ENCODE assay signal across 9 cellular contexts in genomic region chr1:7539772-7540175, GRCh38.
DNase-seq lines count a peak whose midpoint lies in the region; ATAC-seq and TF ChIP-seq lines count a peak whose summit lies in the region.
"Had no signal": no experiment of that assay in that cellular context is flagged by ENCODE, and none has a peak within 500 bp of the region (broad histone marks: within the 10 kb centered on the region; RNA-seq: fewer than 3 reads in every experiment).

No MANE protein-coding gene starts in this region.

- H3K9me3 ChIP-seq in NT2/D1 (ENCODE audit: insufficient read depth, low read length): no peaks in the 10 kb centered on the region
- H3K9me3 ChIP-seq in ovary: no peaks in the 10 kb centered on the region

- H3K36me3 Mint-ChIP-seq in activated naive CD8-positive, alpha-beta T cell treated with anti-CD3 and anti-CD28 coated beads, Interleukin-2, amount 50 U/mL, for 24 hours (ENCODE audit: low read depth): no peaks in the 10 kb centered on the region
- H3K36me3 Mint-ChIP-seq in activated naive CD8-positive, alpha-beta T cell treated with anti-CD3 and anti-CD28 coated beads for 36 hours: no peaks in the 10 kb centered on the region
- H3K36me3 Mint-ChIP-seq: activated naive CD8-positive, alpha-beta T cell had no signal

- TF ChIP-seq CTCF in retinal pigment epithelial cell (conservative IDR thresholded peaks at IDR 0.05; ENCODE audit: low read depth, low read length) (peak; percentile 75), ovary (IDR thresholded peaks at IDR 0.05) (no peak)

- H3K27me3 Mint-ChIP-seq in activated naive CD8-positive, alpha-beta T cell treated with anti-CD3 and anti-CD28 coated beads, Interleukin-2, amount 50 U/mL, for 24 hours: peaks cover 14% of the 10 kb centered on the region
- H3K27me3 Mint-ChIP-seq in activated naive CD8-positive, alpha-beta T cell treated with anti-CD3 and anti-CD28 coated beads for 36 hours: peaks cover 5% of the 10 kb centered on the region

- WGBS in ovary, 3 donors: 81 to 82% (median 81%) methylated on average over 7 of the region's 7 CpGs

- H3K27me3 ChIP-seq in NT2/D1 (ENCODE audit: insufficient read depth, insufficient read length) (peaks cover 3% of the 10 kb centered on the region), ovary (no peaks in the 10 kb centered on the region)

- TF ChIP-seq POLR2A in erythroblast (IDR thresholded peaks at IDR 0.05; ENCODE audit: low read length): no peak
- no peak for TF ChIP-seq POLR2A in ovary (IDR thresholded peaks at IDR 0.05)

- intact Hi-C loops in ovary (cut with DNase I): no loop called here

- H3K4me1 Mint-ChIP-seq in activated naive CD8-positive, alpha-beta T cell treated with anti-CD3 and anti-CD28 coated beads, Interleukin-2, amount 50 U/mL, for 24 hours: peaks cover 5% of the 10 kb centered on the region
- H3K4me1 Mint-ChIP-seq in activated naive CD8-positive, alpha-beta T cell treated with anti-CD3 and anti-CD28 coated beads for 36 hours: no peaks in the 10 kb centered on the region

- H3K4me1 ChIP-seq in NT2/D1 (ENCODE audit: insufficient read depth, insufficient read length): peaks cover 20% of the 10 kb centered on the region
- H3K4me1 ChIP-seq in ovary (ENCODE audit: insufficient read depth): no peaks in the 10 kb centered on the region

- H3K36me3 ChIP-seq in NT2/D1 (ENCODE audit: insufficient read depth, insufficient read length, low read length): no peaks in the 10 kb centered on the region
- H3K36me3 ChIP-seq in ovary: no peaks in the 10 kb centered on the region

- no peak overlapping the region for H3K27ac Mint-ChIP-seq in activated naive CD8-positive, alpha-beta T cell treated with anti-CD3 and anti-CD28 coated beads, Interleukin-2, amount 50 U/mL, for 24 hours
- no peak overlapping the region for H3K27ac Mint-ChIP-seq in activated naive CD8-positive, alpha-beta T cell treated with anti-CD3 and anti-CD28 coated beads for 36 hours
- H3K27ac Mint-ChIP-seq: activated naive CD8-positive, alpha-beta T cell had no signal

- no peak overlapping the region for H3K4me3 Mint-ChIP-seq in activated naive CD8-positive, alpha-beta T cell treated with anti-CD3 and anti-CD28 coated beads, Interleukin-2, amount 50 U/mL, for 24 hours
- no peak overlapping the region for H3K4me3 Mint-ChIP-seq in activated naive CD8-positive, alpha-beta T cell treated with anti-CD3 and anti-CD28 coated beads for 36 hours
- H3K4me3 Mint-ChIP-seq: activated naive CD8-positive, alpha-beta T cell had no signal

- DNase-seq in activated naive CD8-positive, alpha-beta T cell treated with anti-CD3 and anti-CD28 coated beads, Interleukin-2, amount 50 U/mL, for 24 hours: peak; percentile 37
- DNase-seq in activated naive CD8-positive, alpha-beta T cell treated with anti-CD3 and anti-CD28 coated beads for 36 hours: no peak
- peak; percentile 54 for DNase-seq in NT2/D1 (ENCODE audit: low read depth, low spot score)
- peak; percentile 13 to 48 for DNase-seq in erythroblast (lab: John Stamatoyannopoulos, UW)
- DNase-seq in retinal pigment epithelial cell (ENCODE audit: low read depth): peak; percentile 66
- no peak for DNase-seq in ovary
- no peak for DNase-seq in effector CD4-positive, alpha-beta T cell

- H3K27ac ChIP-seq in ovary: no peak overlapping the region

- no peak for TF ChIP-seq EP300 in ovary (IDR thresholded peaks at IDR 0.05)

- no peaks in the 10 kb centered on the region for H3K9me3 Mint-ChIP-seq in activated naive CD8-positive, alpha-beta T cell treated with anti-CD3 and anti-CD28 coated beads, Interleukin-2, amount 50 U/mL, for 24 hours
- no peaks in the 10 kb centered on the region for H3K9me3 Mint-ChIP-seq in activated naive CD8-positive, alpha-beta T cell treated with anti-CD3 and anti-CD28 coated beads for 36 hours

- ATAC-seq in activated naive CD8-positive, alpha-beta T cell treated with anti-CD3 and anti-CD28 coated beads, Interleukin-2, amount 50 U/mL, for 24 hours: no peak
- no peak for ATAC-seq in GM19023 (IDR thresholded peaks at IDR 0.05; ENCODE audit: unreplicated experiment)

- H3K9ac ChIP-seq in NT2/D1 (ENCODE audit: insufficient read length, low read depth): no peak overlapping the region

- no peak overlapping the region for H3K4me3 ChIP-seq in NT2/D1 (ENCODE audit: insufficient read length, low read depth)
- H3K4me3 ChIP-seq in retinal pigment epithelial cell (ENCODE audit: low read length): no peak overlapping the region
- no peak overlapping the region for H3K4me3 ChIP-seq in ovary

Comparison
In these comparisons a context has a peak if more than half of its experiments do, and no peak if none do; other contexts are left out.
1. DNase-seq: peak in activated naive CD8-positive, alpha-beta T cell treated with anti-CD3 and anti-CD28 coated beads, Interleukin-2, amount 50 U/mL, for 24 hours (single experiment), NT2/D1 (single experiment), erythroblast (2 of 2) and retinal pigment epithelial cell (single experiment); none in activated naive CD8-positive, alpha-beta T cell treated with anti-CD3 and anti-CD28 coated beads for 36 hours (single experiment), ovary (0 of 5) and effector CD4-positive, alpha-beta T cell (single experiment).